In genomic region chr15:88664151-88664778, GRCh38 we compare ENCODE assay signal across 1 cellular context.
TF ChIP-seq lines count a peak whose summit lies in the region.

No MANE protein-coding gene starts in this region.

TF ChIP-seq in GM23338, 12 proteins besides CTCF, POLR2A, EP300 and RAD21 (continued from another document):
- no peak for TF ChIP-seq ZNF462 (CRISPR knock-in tag; IDR thresholded peaks at IDR 0.05)
